ENCODE assay signal across 20 cellular contexts in the genomic region with DNA sequence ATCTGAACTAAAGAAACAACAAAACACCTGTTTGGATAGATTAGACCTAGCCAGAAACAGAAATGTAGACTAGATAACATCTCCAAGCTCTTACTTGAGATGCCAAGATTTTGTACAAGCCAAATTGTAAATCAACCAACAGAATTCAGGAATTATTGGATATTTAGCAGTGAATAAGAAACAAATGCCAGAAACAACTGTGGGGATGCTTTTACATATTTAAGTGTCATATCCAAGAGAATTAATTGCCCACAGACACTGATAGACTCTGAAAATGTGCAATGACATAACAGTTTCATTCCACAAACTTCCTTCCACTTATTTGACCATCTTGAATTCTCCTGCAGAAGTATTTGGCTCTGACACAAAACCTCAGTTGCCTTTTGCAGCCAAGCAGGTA.
A peak's percentile ranks its signal among the peaks of the same experiment; 100 is the strongest.
DNase-seq lines count a peak whose midpoint lies in the region; ATAC-seq, FAIRE-seq and TF ChIP-seq lines count a peak whose summit lies in the region.
"Had no signal": no experiment of that assay in that cellular context is flagged by ENCODE, and none has a peak within 500 bp of the region (broad histone marks: within the 10 kb centered on the region; RNA-seq: fewer than 3 reads in every experiment).

No MANE protein-coding gene starts in this region.

- peaks cover 52% of the 10 kb centered on the region for H3K4me1 Mint-ChIP-seq in HFFc6 (ENCODE audit: low read depth)
- H3K4me1 Mint-ChIP-seq: CD4-positive, CD25-positive, alpha-beta regulatory T cell; CD8-positive, alpha-beta memory T cell; IgD-negative memory B cell had no signal

- ATAC-seq in SK-N-SH treated with all-trans-retinoic acid at 6 μM for 48 hours (peak; percentile 9), HG02870 (IDR thresholded peaks at IDR 0.05; ENCODE audit: unreplicated experiment) (no peak), Right ventricle myocardium inferior (no peak)

- H3K9me3 Mint-ChIP-seq in HFFc6 = no peaks in the 10 kb centered on the region

- H3K36me3 ChIP-seq in bronchial epithelial cell (ENCODE audit: control insufficient read depth, insufficient read depth, low read length) = no peaks in the 10 kb centered on the region
- H3K36me3 ChIP-seq in breast epithelium = no peaks in the 10 kb centered on the region

- peaks cover 3% of the 10 kb centered on the region for H3K27me3 Mint-ChIP-seq in HFFc6 (ENCODE audit: insufficient read depth)
- H3K27me3 Mint-ChIP-seq: CD4-positive, CD25-positive, alpha-beta regulatory T cell had no signal

- peaks cover 58% of the 10 kb centered on the region for H3K36me3 Mint-ChIP-seq in HFFc6 (ENCODE audit: low read depth)
- H3K36me3 Mint-ChIP-seq: CD4-positive, CD25-positive, alpha-beta regulatory T cell; IgD-negative memory B cell had no signal

- H3K27ac Mint-ChIP-seq in HFFc6 = peak overlapping the region; percentile 33; the same call in 1 of the 2 replicates
- H3K27ac Mint-ChIP-seq: CD4-positive, CD25-positive, alpha-beta regulatory T cell; CD8-positive, alpha-beta memory T cell; IgD-negative memory B cell had no signal

- TF ChIP-seq POLR2A in breast epithelium (IDR thresholded peaks at IDR 0.05) = no peak

- H3K4me3 ChIP-seq in bronchial epithelial cell (ENCODE audit: low read depth, low read length) (no peak overlapping the region), breast epithelium (no peak overlapping the region)
- H3K4me3 ChIP-seq: GM23248 had no signal

- FAIRE-seq in bronchial epithelial cell (lab: Jason Lieb, UNC) = peak; percentile 7
- FAIRE-seq: GM12891, HTR-8/SVneo had no signal

- TF ChIP-seq CTCF in HFFc6 (IDR thresholded peaks at IDR 0.05) = no peak
- TF ChIP-seq CTCF in bronchial epithelial cell (IDR thresholded peaks at IDR 0.05; ENCODE audit: insufficient read depth, low read length, severe bottlenecking) = no peak
- no peak for TF ChIP-seq CTCF in breast epithelium (IDR thresholded peaks at IDR 0.05)

- H3K9me3 ChIP-seq in breast epithelium = no peaks in the 10 kb centered on the region
- H3K9me3 ChIP-seq: BE2C had no signal

- H3K4me3 Mint-ChIP-seq in HFFc6 = no peak overlapping the region
- H3K4me3 Mint-ChIP-seq: CD4-positive, CD25-positive, alpha-beta regulatory T cell; CD8-positive, alpha-beta memory T cell; IgD-negative memory B cell had no signal

- no peaks in the 10 kb centered on the region for H3K4me1 ChIP-seq in breast epithelium
- H3K4me1 ChIP-seq: BE2C had no signal

- H3K27me3 ChIP-seq in bronchial epithelial cell (ENCODE audit: control insufficient read depth, insufficient read depth, low read length) (no peaks in the 10 kb centered on the region), breast epithelium (no peaks in the 10 kb centered on the region)
- H3K27me3 ChIP-seq: BE2C had no signal

- intact Hi-C loops in breast epithelium (cut with DNase I; ENCODE audit: low total_unique reads) = no loop called here
- intact Hi-C loops in Right ventricle myocardium inferior (cut with DNase I) = no loop called here

- DNase-seq in HFFc6 (no peak), bronchial epithelial cell (ENCODE audit: low read depth) (no peak), breast epithelium (ENCODE audit: low spot score in 2 of 2) (no peak), Right ventricle myocardium inferior (ENCODE audit: missing footprints) (no peak)
- DNase-seq: BE2C; C1 segment of cervical spinal cord; CD4-positive, CD25-positive, alpha-beta regulatory T cell; CD8-positive, alpha-beta memory T cell; COR-L47; DMS 273 treated with DMSO at 0.1 percent for 48 hours; DMS53; DND-41; EL; GM23248; HCEC 1CT had no signal

- H3K27ac ChIP-seq in breast epithelium = no peak overlapping the region
- H3K27ac ChIP-seq: GM23248 had no signal

TF ChIP-seq in SK-N-SH treated with all-trans-retinoic acid at 6 μM for 48 hours, 23 proteins besides CTCF, POLR2A, EP300 and RAD21:
- TF ChIP-seq OSR1 (CRISPR knock-in tag; IDR thresholded peaks at IDR 0.05) (no peak), TOX (CRISPR knock-in tag; IDR thresholded peaks at IDR 0.05; ENCODE audit: borderline replicate concordance) (0 out of 2 replicates have a peak, but pooled peaks have one; percentile 41), ISL1 (CRISPR knock-in tag; IDR thresholded peaks at IDR 0.05) (peak; percentile 85), ZC3H10 (CRISPR knock-in tag; IDR thresholded peaks at IDR 0.05) (peak; percentile 66; the same call in 1 of the 2 replicates)
TF ChIP-seq in SK-N-SH treated with all-trans-retinoic acid at 6 μM for 48 hours: peak in this region for 3.
